13 cellular contexts compared by ENCODE assay signal in the genomic region with DNA sequence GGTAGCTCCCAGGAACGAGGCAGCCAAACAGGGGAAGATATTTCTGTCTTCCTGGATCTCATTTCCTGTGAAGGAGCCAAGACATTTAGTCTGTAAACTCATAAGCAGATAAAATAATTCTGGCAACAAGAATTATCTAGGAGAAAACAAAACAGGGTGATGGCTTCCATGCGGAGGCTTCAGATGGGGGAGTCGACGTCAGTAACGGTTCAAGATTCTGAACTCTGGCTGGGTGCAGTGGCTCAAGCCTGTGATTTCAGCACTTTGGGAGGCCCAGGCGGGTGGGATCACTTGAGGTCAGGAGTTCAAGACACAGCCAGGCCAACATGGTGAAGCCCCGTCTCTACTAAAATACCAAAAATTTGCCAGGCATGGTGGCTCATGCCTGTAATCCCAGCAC. TPM values are rescaled to one million over a fixed set of nuclear protein-coding genes. Genes with fewer than 3 reads are reported as not detected.
DNase-seq lines count a peak whose midpoint lies in the region; ATAC-seq and TF ChIP-seq lines count a peak whose summit lies in the region.
"Had no signal": no experiment of that assay in that cellular context is flagged by ENCODE, and none has a peak within 500 bp of the region (broad histone marks: within the 10 kb centered on the region; RNA-seq: fewer than 3 reads in every experiment).

No MANE protein-coding gene starts in this region.

- no peak for TF ChIP-seq POLR2A in heart left ventricle (IDR thresholded peaks at IDR 0.05)

- H3K27me3 ChIP-seq in heart left ventricle, result no peaks in the 10 kb centered on the region
- H3K27me3 ChIP-seq in right atrium auricular region, result no peaks in the 10 kb centered on the region
- H3K27me3 ChIP-seq in left ventricle myocardium inferior (ENCODE audit: low read depth), result no peaks in the 10 kb centered on the region
- H3K27me3 ChIP-seq: body of pancreas had no signal

- intact Hi-C loops in heart left ventricle (cut with DNase I) (no loop called here), left ventricle myocardium inferior (cut with micrococcal nuclease) (no loop called here)

- H3K27ac ChIP-seq in heart left ventricle, result peak overlapping the region in 5 of 12 donors; percentile 5 to 86 (median 64)
- H3K27ac ChIP-seq in right atrium auricular region, result no peak overlapping the region
- H3K27ac ChIP-seq in left ventricle myocardium inferior (replicated peaks), result peak overlapping the region; percentile 30
- H3K27ac ChIP-seq: body of pancreas had no signal

- no peaks in the 10 kb centered on the region for H3K9me3 Mint-ChIP-seq in activated naive CD8-positive, alpha-beta T cell (ENCODE audit: low read depth)
- H3K9me3 Mint-ChIP-seq in type B pancreatic cell, result no peaks in the 10 kb centered on the region

- H3K4me3 ChIP-seq in heart left ventricle (peak overlapping the region in 8 of 12 donors; percentile 37 to 70 (median 44)), right atrium auricular region (peak overlapping the region in 1 of 2 donors; percentile 3), left ventricle myocardium inferior (peak overlapping the region; percentile 47)
- H3K4me3 ChIP-seq: body of pancreas had no signal

- H3K4me1 ChIP-seq in heart left ventricle, result peaks cover 0 to 55% (median 13%) of the 10 kb centered on the region in 12 donors
- peaks cover 0 to 16% of the 10 kb centered on the region in 2 donors for H3K4me1 ChIP-seq in right atrium auricular region
- H3K4me1 ChIP-seq in left ventricle myocardium inferior, result peaks cover 28% of the 10 kb centered on the region
- H3K4me1 ChIP-seq: body of pancreas had no signal

- no peak overlapping the region for H3K27ac Mint-ChIP-seq in activated naive CD8-positive, alpha-beta T cell
- peak overlapping the region; percentile 40 for H3K27ac Mint-ChIP-seq in type B pancreatic cell

- H3K36me3 ChIP-seq in heart left ventricle (no peaks in the 10 kb centered on the region), right atrium auricular region (no peaks in the 10 kb centered on the region), left ventricle myocardium inferior (no peaks in the 10 kb centered on the region)

- H3K9me3 ChIP-seq in heart left ventricle, result peaks cover 0 to 15% (median 3%) of the 10 kb centered on the region in 12 donors
- H3K9me3 ChIP-seq in right atrium auricular region, result peaks cover 0 to 9% of the 10 kb centered on the region in 2 donors
- peaks cover 13% of the 10 kb centered on the region for H3K9me3 ChIP-seq in left ventricle myocardium inferior (replicated peaks)

- no peak for ATAC-seq in heart left ventricle

- peak in 3 of 5 donors; percentile 26 to 54 (median 40) for DNase-seq in heart left ventricle
- DNase-seq in right atrium auricular region (ENCODE audit: low spot score), result no peak
- DNase-seq in left ventricle myocardium inferior, result no peak
- DNase-seq in type B pancreatic cell (ENCODE audit: extremely low spot score, unreplicated experiment), result no peak
- DNase-seq in cortex of kidney (lab: John Stamatoyannopoulos, UW), result no peak
- DNase-seq in SKM-1 (lab: John Stamatoyannopoulos, UW; ENCODE audit: unreplicated experiment), result no peak
- no peak for DNase-seq in NCI-H146 treated with DMSO at 0.1 percent for 48 hours (lab: John Stamatoyannopoulos, UW; ENCODE audit: unreplicated experiment)
- DNase-seq: activated CD4-positive, CD25-positive, alpha-beta regulatory T cell treated with anti-CD3 and anti-CD28 coated beads, Interleukin-2, amount 50 U/mL, for 72 hours; body of pancreas; SHP77 treated with DMSO at 0.1 percent for 48 hours; stimulated activated naive CD4-positive, alpha-beta T cell had no signal

- H3K27me3 Mint-ChIP-seq in activated naive CD8-positive, alpha-beta T cell, result peaks cover 6% of the 10 kb centered on the region
- H3K27me3 Mint-ChIP-seq in type B pancreatic cell, result peaks cover 2% of the 10 kb centered on the region

- peaks cover 25% of the 10 kb centered on the region for H3K4me1 Mint-ChIP-seq in activated naive CD8-positive, alpha-beta T cell (ENCODE audit: low read depth)
- peaks cover 4% of the 10 kb centered on the region for H3K4me1 Mint-ChIP-seq in type B pancreatic cell (ENCODE audit: unreplicated experiment)

- WGBS in heart left ventricle, 4 donors, result 31 to 39% (median 36%) methylated on average over 7 of the region's 7 CpGs

- TF ChIP-seq CTCF in heart left ventricle (IDR thresholded peaks at IDR 0.05), result no peak
- TF ChIP-seq CTCF in right atrium auricular region (IDR thresholded peaks at IDR 0.05), result no peak
- TF ChIP-seq CTCF in left ventricle myocardium inferior (IDR thresholded peaks at IDR 0.05; ENCODE audit: borderline replicate concordance), result no peak
- no peak for TF ChIP-seq CTCF in type B pancreatic cell (conservative IDR thresholded peaks at IDR 0.05)

- peak overlapping the region; percentile 42 for H3K4me3 Mint-ChIP-seq in activated naive CD8-positive, alpha-beta T cell
- peak overlapping the region; percentile 37 for H3K4me3 Mint-ChIP-seq in type B pancreatic cell

- H3K36me3 Mint-ChIP-seq in activated naive CD8-positive, alpha-beta T cell, result peaks cover 5% of the 10 kb centered on the region
- H3K36me3 Mint-ChIP-seq in type B pancreatic cell, result no peaks in the 10 kb centered on the region

RNA-seq across cellular contexts. Expression of a gene that starts 1.3 kb away (rescaled TPM):
- total RNA-seq in heart left ventricle (10 to 100 TPM in 1 of 9 donors, 1 to 10 TPM in 8; 1.1 to 15.2 (median 2.1) TPM), right atrium auricular region (1 to 10 TPM in 1 of 2 donors, under 1 TPM in 1; 0.74 to 3.0 TPM), left ventricle myocardium inferior (1.2 TPM), type B pancreatic cell (ENCODE audit: low replicate concordance) (1.6 and 3.9 TPM in 2 replicates)
- 1 to 10 TPM in 1 of 2 donors, under 1 TPM in 1; 0.69 to 1.5 TPM for polyA plus RNA-seq in heart left ventricle

RNA-seq across cellular contexts. Expression of a gene that starts 41.4 kb away (rescaled TPM):
- total RNA-seq in heart left ventricle (1 to 10 TPM in 4 of 9 donors, under 1 TPM in 5; 0.35 to 5.5 (median 0.87) TPM), right atrium auricular region (under 1 TPM; 0.48 to 0.94 TPM), left ventricle myocardium inferior (0.60 TPM), type B pancreatic cell (ENCODE audit: low replicate concordance) (not detected in 2 replicates)
- 1 to 10 TPM; 1.4 to 1.7 TPM for polyA plus RNA-seq in heart left ventricle
- polyA plus RNA-seq: BJ had no signal

RNA-seq across cellular contexts. Expression of a gene that starts 43.0 kb away (rescaled TPM):
- total RNA-seq in heart left ventricle (10 to 100 TPM; 55.3 to 91.8 (median 70.9) TPM), right atrium auricular region (10 to 100 TPM; 58.4 to 77.9 TPM), left ventricle myocardium inferior (58.1 TPM), type B pancreatic cell (ENCODE audit: low replicate concordance) (46.9 and 62.0 TPM in 2 replicates)
- polyA plus RNA-seq in heart left ventricle, result 10 to 100 TPM; 43.5 to 74.6 TPM

RNA-seq across cellular contexts. Expression of a gene that starts 48.6 kb away (rescaled TPM):
- total RNA-seq in heart left ventricle (10 to 100 TPM; 16.7 to 47.5 (median 26.4) TPM), right atrium auricular region (10 to 100 TPM; 23.3 to 24.9 TPM), left ventricle myocardium inferior (28.3 TPM), type B pancreatic cell (ENCODE audit: low replicate concordance) (63.9 and 65.8 TPM in 2 replicates)
- polyA plus RNA-seq in heart left ventricle, result 10 to 100 TPM; 20.5 to 67.5 TPM

Comparison
In these comparisons a context has a peak if more than half of its experiments do, and no peak if none do; other contexts are left out.
1. DNase-seq: peak in heart left ventricle (3 of 5); none in right atrium auricular region (single experiment), left ventricle myocardium inferior (single experiment), type B pancreatic cell (single experiment), cortex of kidney (single experiment), SKM-1 (single experiment) and NCI-H146 treated with DMSO at 0.1 percent for 48 hours (single experiment).